10 cellular contexts compared by ENCODE assay signal in the genomic region with DNA sequence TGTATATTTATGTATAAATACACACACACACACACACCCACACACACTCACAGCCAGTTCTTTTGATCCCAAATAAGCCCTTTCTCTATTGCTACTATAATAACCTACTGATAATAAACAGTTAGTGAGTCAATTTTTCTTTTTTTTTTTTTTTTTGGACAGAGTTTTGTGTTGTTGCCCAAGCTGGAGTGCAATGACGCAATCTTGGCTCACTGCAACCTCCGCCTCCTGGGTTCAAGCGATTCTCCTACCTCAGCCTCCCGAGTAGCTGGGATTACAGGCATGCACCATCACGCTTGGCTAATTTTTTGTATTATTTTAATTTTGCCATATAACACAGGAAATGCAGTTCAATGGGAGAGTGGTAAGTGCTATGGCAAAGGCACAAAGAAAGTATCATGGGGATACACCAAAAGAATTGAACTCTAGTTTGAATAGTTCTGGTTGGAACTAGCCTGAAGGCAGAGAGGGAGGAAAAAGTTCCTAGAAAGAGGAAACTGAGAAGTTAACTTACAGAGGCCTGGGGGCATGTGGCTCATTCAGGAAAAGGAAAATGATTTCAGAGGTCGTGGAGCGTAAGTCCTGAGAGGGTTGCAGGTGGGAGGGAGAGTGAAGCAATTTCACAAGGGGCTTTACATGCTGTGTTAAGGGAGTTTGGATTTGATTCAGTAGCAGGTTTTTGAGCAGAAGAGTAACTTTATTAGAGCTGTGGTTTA. TPM values are rescaled to one million over a fixed set of nuclear protein-coding genes. Genes with fewer than 3 reads are reported as not detected.
"Had no signal": no experiment of that assay in that cellular context is flagged by ENCODE, and none has a peak within 500 bp of the region (broad histone marks: within the 10 kb centered on the region; RNA-seq: fewer than 3 reads in every experiment).

No MANE protein-coding gene starts in this region.

- DNase-seq: activated CD4-positive, alpha-beta T cell treated with anti-CD3 and anti-CD28 coated beads for 36 hours; activated CD8-positive, alpha-beta memory T cell treated with anti-CD3 and anti-CD28 coated beads, Interleukin-2, amount 50 U/mL, for 4 hours; activated CD8-positive, alpha-beta T cell treated with anti-CD3 and anti-CD28 coated beads for 36 hours; activated naive CD4-positive, alpha-beta T cell; activated T-cell treated with anti-CD3 and anti-CD28 coated beads, Interleukin-2, amount 50 U/mL, for 72 hours; effector CD8-positive, alpha-beta T cell; T1000; transverse colon; WERI-Rb-1 had no signal

- H3K4me1 Mint-ChIP-seq: activated CD4-positive, alpha-beta T cell treated with anti-CD3 and anti-CD28 coated beads for 36 hours; stimulated activated effector memory CD8-positive, alpha-beta T cell treated with anti-CD3 and anti-CD28 coated beads, Interleukin-12 subunit alpha, Interleukin-12 subunit beta, amount 100 ng/mL, for 72 hours had no signal

- H3K4me3 Mint-ChIP-seq: activated CD4-positive, alpha-beta T cell treated with anti-CD3 and anti-CD28 coated beads for 36 hours; activated CD8-positive, alpha-beta T cell treated with anti-CD3 and anti-CD28 coated beads for 36 hours; activated T-cell treated with anti-CD3 and anti-CD28 coated beads, Interleukin-2, amount 50 U/mL, for 72 hours; stimulated activated effector memory CD8-positive, alpha-beta T cell treated with anti-CD3 and anti-CD28 coated beads, Interleukin-12 subunit alpha, Interleukin-12 subunit beta, amount 100 ng/mL, for 72 hours had no signal

- H3K36me3 Mint-ChIP-seq: stimulated activated effector memory CD8-positive, alpha-beta T cell treated with anti-CD3 and anti-CD28 coated beads, Interleukin-12 subunit alpha, Interleukin-12 subunit beta, amount 100 ng/mL, for 72 hours had no signal

- H3K27ac Mint-ChIP-seq: activated CD4-positive, alpha-beta T cell treated with anti-CD3 and anti-CD28 coated beads for 36 hours; activated CD8-positive, alpha-beta T cell treated with anti-CD3 and anti-CD28 coated beads for 36 hours; activated T-cell treated with anti-CD3 and anti-CD28 coated beads, Interleukin-2, amount 50 U/mL, for 72 hours; stimulated activated effector memory CD8-positive, alpha-beta T cell treated with anti-CD3 and anti-CD28 coated beads, Interleukin-12 subunit alpha, Interleukin-12 subunit beta, amount 100 ng/mL, for 72 hours had no signal

- H3K9me3 Mint-ChIP-seq: activated CD8-positive, alpha-beta T cell treated with anti-CD3 and anti-CD28 coated beads for 36 hours; stimulated activated effector memory CD8-positive, alpha-beta T cell treated with anti-CD3 and anti-CD28 coated beads, Interleukin-12 subunit alpha, Interleukin-12 subunit beta, amount 100 ng/mL, for 72 hours had no signal

RNA-seq across cellular contexts. Expression of gene JCAD, which starts 44.4 kb away (rescaled TPM):
- total RNA-seq: activated CD4-positive, alpha-beta T cell treated with anti-CD3 and anti-CD28 coated beads for 36 hours; activated CD8-positive, alpha-beta T cell treated with anti-CD3 and anti-CD28 coated beads for 36 hours had no signal
